Comparison of ENCODE assay signal across 9 cellular contexts in the genomic region with DNA sequence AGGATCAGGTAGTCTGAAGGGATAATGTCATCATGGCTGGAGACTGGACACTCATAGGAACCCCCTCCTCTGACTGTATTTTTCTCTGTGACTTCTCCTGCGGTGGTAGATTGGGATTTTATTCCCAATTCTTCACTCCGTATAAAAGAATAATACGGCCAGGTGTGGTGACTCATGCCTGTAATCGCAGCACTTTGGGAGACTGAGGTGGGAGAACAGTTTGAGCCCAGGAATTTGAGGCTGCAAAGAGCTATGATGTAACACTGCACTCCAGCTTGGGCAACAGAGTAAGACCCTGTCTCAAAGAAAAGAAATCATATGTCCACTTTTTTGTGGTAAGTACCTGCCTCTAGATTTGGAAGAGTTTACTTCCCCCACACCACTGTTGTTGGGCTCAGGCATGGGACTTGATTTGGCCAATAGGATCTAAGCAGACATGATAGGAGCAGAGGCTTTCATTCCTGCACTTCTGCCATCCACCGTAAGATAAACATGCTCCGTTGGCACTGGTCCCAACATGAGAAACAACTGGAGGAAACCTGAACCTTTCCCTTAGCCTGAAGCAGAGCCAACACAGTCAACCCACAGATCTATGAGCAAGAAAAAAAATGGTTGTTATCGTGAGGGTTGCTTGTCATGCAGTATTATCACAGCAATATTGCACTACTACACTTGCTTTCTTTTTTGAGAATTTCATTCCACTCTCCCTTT.
DNase-seq lines count a peak whose midpoint lies in the region; ATAC-seq, FAIRE-seq and TF ChIP-seq lines count a peak whose summit lies in the region.
"Had no signal": no experiment of that assay in that cellular context is flagged by ENCODE, and none has a peak within 500 bp of the region (broad histone marks: within the 10 kb centered on the region; RNA-seq: fewer than 3 reads in every experiment).

No MANE protein-coding gene starts in this region.

- FAIRE-seq in endothelial cell of umbilical vein (lab: Jason Lieb, UNC) = peak; percentile 76

- TF ChIP-seq POLR2A in endothelial cell of umbilical vein (IDR thresholded peaks at IDR 0.05; ENCODE audit: low read depth, low read length) = no peak

- H3K4me2 ChIP-seq in endothelial cell of umbilical vein (ENCODE audit: insufficient read depth, low read length) = no peak overlapping the region

- no peaks in the 10 kb centered on the region for H4K20me1 ChIP-seq in endothelial cell of umbilical vein (replicated peaks; ENCODE audit: control insufficient read depth, extremely low read depth, insufficient read depth, low read length)

- dilution Hi-C loops in endothelial cell of umbilical vein (cut with MboI; ENCODE audit: extremely low pct_ligation_motif_present, low sequenced_read_pairs) = no loop called here

- POLR2A ChIA-PET in endothelial cell of umbilical vein (lab: Charles Lee) = no interaction called here

- peaks cover 11 to 33% of the 10 kb centered on the region in 2 experiments for H3K27me3 ChIP-seq in endothelial cell of umbilical vein (ENCODE audit: control insufficient read depth in 2 of 2, insufficient read depth in 2 of 2, low read length in 2 of 2)

- intact Hi-C loops in endothelial cell of umbilical vein (cut with micrococcal nuclease) = no loop called here

- H3K9ac ChIP-seq in endothelial cell of umbilical vein (replicated peaks; ENCODE audit: extremely low read depth, insufficient read depth, low read length) = no peak overlapping the region

- ATAC-seq in GM19463 (IDR thresholded peaks at IDR 0.05; ENCODE audit: unreplicated experiment) = no peak

- H3K9me1 ChIP-seq in endothelial cell of umbilical vein (replicated peaks; ENCODE audit: control insufficient read depth, extremely low read depth, insufficient read depth, low read length) = no peaks in the 10 kb centered on the region

- H2AFZ ChIP-seq in endothelial cell of umbilical vein (ENCODE audit: low read depth, low read length) = no peak overlapping the region

- DNase-seq in NCI-H748 (lab: John Stamatoyannopoulos, UW; ENCODE audit: unreplicated experiment) (peak; percentile 14), NCI-H748 treated with DMSO at 0.1 percent for 48 hours (lab: John Stamatoyannopoulos, UW) (no peak), NCI-H226 (peak; percentile 89), endothelial cell of umbilical vein (ENCODE audit: low read depth, low spot score) (peak; percentile 68), pulmonary artery endothelial cell (ENCODE audit: low read depth, low spot score) (peak; percentile 39), KBM-7 (no peak)
- DNase-seq in activated CD4-positive, alpha-beta T cell treated with anti-CD3 and anti-CD28 coated beads for 4 hours = no peak
- DNase-seq: T-helper 1 cell had no signal

- CTCF ChIA-PET in endothelial cell of umbilical vein (lab: Charles Lee) = no interaction called here

- in situ Hi-C loops in KBM-7 (cut with MboI; ENCODE audit: low pct_unique_long_range_greater_than_20kb, low sequenced_read_pairs) = no loop called here

- H3K9me3 ChIP-seq in endothelial cell of umbilical vein (replicated peaks; ENCODE audit: control insufficient read depth, insufficient read depth, low read length) = no peaks in the 10 kb centered on the region

- no peaks in the 10 kb centered on the region for H3K36me3 ChIP-seq in endothelial cell of umbilical vein (ENCODE audit: control insufficient read depth in 2 of 2, extremely low read depth in 1 of 2, insufficient read depth in 2 of 2, low read length in 2 of 2)

- H3K79me2 ChIP-seq in endothelial cell of umbilical vein (ENCODE audit: control insufficient read depth, insufficient read depth, low read length) = no peaks in the 10 kb centered on the region

- no TSS peak for BruUV-seq in endothelial cell of umbilical vein (replicated peaks; lab: Mats Ljungman, UMichigan)

- TF ChIP-seq CTCF in endothelial cell of umbilical vein (IDR thresholded peaks at IDR 0.05; ENCODE audit: extremely low read depth in 1 of 2, insufficient read depth in 1 of 2, low read depth in 1 of 2, low read length in 2 of 2) = no peak

- H3K4me1 ChIP-seq in endothelial cell of umbilical vein (ENCODE audit: control insufficient read depth, extremely low read depth, insufficient read depth, low read length) = no peaks in the 10 kb centered on the region

- no peak overlapping the region for H3K27ac ChIP-seq in endothelial cell of umbilical vein (ENCODE audit: insufficient read depth, low read depth, low read length)

- no peak overlapping the region for H3K4me3 ChIP-seq in endothelial cell of umbilical vein (replicated peaks in 1 of 3; ENCODE audit: insufficient read depth in 1 of 3, low read depth in 1 of 3, low read length in 3 of 3)

TF ChIP-seq in endothelial cell of umbilical vein, 7 proteins besides CTCF, POLR2A, EP300 and RAD21:
- TF ChIP-seq, protein P1, sequence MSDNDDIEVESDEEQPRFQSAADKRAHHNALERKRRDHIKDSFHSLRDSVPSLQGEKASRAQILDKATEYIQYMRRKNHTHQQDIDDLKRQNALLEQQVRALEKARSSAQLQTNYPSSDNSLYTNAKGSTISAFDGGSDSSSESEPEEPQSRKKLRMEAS (IDR thresholded peaks at IDR 0.05; ENCODE audit: insufficient read depth, insufficient read length) = no peak
- TF ChIP-seq JUN (IDR thresholded peaks at IDR 0.05; ENCODE audit: borderline replicate concordance, insufficient read depth, insufficient read length, low read depth) (no peak), EZH2 (IDR thresholded peaks at IDR 0.05; ENCODE audit: borderline replicate concordance, low read depth, low read length, severe bottlenecking) (no peak), POLR2AphosphoS5 (IDR thresholded peaks at IDR 0.05; ENCODE audit: insufficient read depth, low read depth, low read length) (no peak), FOS (IDR thresholded peaks at IDR 0.05; ENCODE audit: borderline replicate concordance, insufficient read depth, low read length) (no peak), MYC (IDR thresholded peaks at IDR 0.05; ENCODE audit: low read depth, low read length) (no peak), GATA2 (IDR thresholded peaks at IDR 0.05; ENCODE audit: insufficient read depth, insufficient read length, low read depth, low read length) (no peak)
TF ChIP-seq in endothelial cell of umbilical vein: peak in this region for 0.

Comparison
In these comparisons a context has a peak if more than half of its experiments do, and no peak if none do; other contexts are left out.
1. DNase-seq: peak in NCI-H748 (single experiment), NCI-H226 (single experiment), endothelial cell of umbilical vein (single experiment) and pulmonary artery endothelial cell (single experiment); none in NCI-H748 treated with DMSO at 0.1 percent for 48 hours (single experiment), KBM-7 (single experiment) and activated CD4-positive, alpha-beta T cell treated with anti-CD3 and anti-CD28 coated beads for 4 hours (0 of 2).